Comparison of ENCODE assay signal across 15 cellular contexts in genomic region chr1:12553963-12554362, GRCh38.
A peak's percentile ranks its signal among the peaks of the same experiment; 100 is the strongest.
DNase-seq lines count a peak whose midpoint lies in the region; ATAC-seq and TF ChIP-seq lines count a peak whose summit lies in the region.
"Had no signal": no experiment of that assay in that cellular context is flagged by ENCODE, and none has a peak within 500 bp of the region (broad histone marks: within the 10 kb centered on the region; RNA-seq: fewer than 3 reads in every experiment).

No MANE protein-coding gene starts in this region.

- no peak overlapping the region for H3K4me3 ChIP-seq in left ventricle myocardium inferior
- no peak overlapping the region for H3K4me3 ChIP-seq in vagina

- peaks cover 26% of the 10 kb centered on the region for H3K4me1 Mint-ChIP-seq in brain
- H3K4me1 Mint-ChIP-seq in nephron: peaks cover 62% of the 10 kb centered on the region

- TF ChIP-seq POLR2A in vagina (IDR thresholded peaks at IDR 0.05): no peak

- no peaks in the 10 kb centered on the region for H3K9me3 ChIP-seq in left ventricle myocardium inferior (replicated peaks)
- H3K9me3 ChIP-seq in vagina: no peaks in the 10 kb centered on the region

- H3K27ac ChIP-seq in left ventricle myocardium inferior (replicated peaks) (peak overlapping the region; percentile 87), vagina (peak overlapping the region; percentile 87)

- no peak for DNase-seq in left ventricle myocardium inferior
- no peak for DNase-seq in left ventricle myocardium superior
- DNase-seq in vagina (ENCODE audit: extremely low spot score in 2 of 2): no peak
- DNase-seq in germinal center (ENCODE audit: low spot score): no peak
- no peak for DNase-seq in DMS153 treated with DMSO at 0.1 percent for 48 hours (lab: John Stamatoyannopoulos, UW; ENCODE audit: unreplicated experiment)
- DNase-seq: ACHN; COR-L47; glutamatergic neuron; left colon; NCI-H1092 treated with DMSO at 0.1 percent for 48 hours; NCI-H345; stimulated activated CD4-positive, alpha-beta T cell treated with anti-CD3 and anti-CD28 coated beads, Interleukin-12 subunit alpha, Interleukin-12 subunit beta, amount 100 ng/mL, for 4 hours had no signal

- no peaks in the 10 kb centered on the region for H3K27me3 ChIP-seq in left ventricle myocardium inferior (ENCODE audit: low read depth)
- no peaks in the 10 kb centered on the region for H3K27me3 ChIP-seq in vagina

- H3K27me3 Mint-ChIP-seq in brain: peaks cover 4% of the 10 kb centered on the region
- peaks cover 16% of the 10 kb centered on the region for H3K27me3 Mint-ChIP-seq in nephron (ENCODE audit: low read depth)

- H3K9me3 Mint-ChIP-seq in brain (peaks cover 0 to 15% (median 4%) of the 10 kb centered on the region in 5 experiments), nephron (peaks cover 14% of the 10 kb centered on the region)

- TF ChIP-seq CTCF in left ventricle myocardium inferior (IDR thresholded peaks at IDR 0.05; ENCODE audit: borderline replicate concordance) (no peak), brain (conservative IDR thresholded peaks at IDR 0.05) (no peak), nephron (IDR thresholded peaks at IDR 0.05; ENCODE audit: unreplicated experiment in 3 of 3) (no peak), vagina (IDR thresholded peaks at IDR 0.05) (no peak)

- H3K36me3 ChIP-seq in left ventricle myocardium inferior (no peaks in the 10 kb centered on the region), vagina (no peaks in the 10 kb centered on the region)

- H3K4me3 Mint-ChIP-seq in brain: no peak overlapping the region
- H3K4me3 Mint-ChIP-seq in nephron: no peak overlapping the region

- H3K36me3 Mint-ChIP-seq in brain (no peaks in the 10 kb centered on the region), nephron (ENCODE audit: low read depth) (peaks cover 6% of the 10 kb centered on the region)

- ATAC-seq in left ventricle myocardium superior (no peak), HG02623 (IDR thresholded peaks at IDR 0.05; ENCODE audit: unreplicated experiment) (no peak)
- ATAC-seq: left colon had no signal

- H3K4me1 ChIP-seq in left ventricle myocardium inferior: peaks cover 68% of the 10 kb centered on the region
- peaks cover 38% of the 10 kb centered on the region for H3K4me1 ChIP-seq in vagina

- intact Hi-C loops in left ventricle myocardium inferior (cut with micrococcal nuclease): no loop called here
- intact Hi-C loops in left ventricle myocardium superior (cut with micrococcal nuclease): no loop called here
- intact Hi-C loops in vagina (cut with DNase I): no loop called here

- H3K27ac Mint-ChIP-seq in brain (peak overlapping the region in 3 of 5 experiments; percentile 48 to 62 (median 52)), nephron (peak overlapping the region; percentile 42 to 91 (median 83))
